ENCODE assay signal across 8 cellular contexts in the genomic region with DNA sequence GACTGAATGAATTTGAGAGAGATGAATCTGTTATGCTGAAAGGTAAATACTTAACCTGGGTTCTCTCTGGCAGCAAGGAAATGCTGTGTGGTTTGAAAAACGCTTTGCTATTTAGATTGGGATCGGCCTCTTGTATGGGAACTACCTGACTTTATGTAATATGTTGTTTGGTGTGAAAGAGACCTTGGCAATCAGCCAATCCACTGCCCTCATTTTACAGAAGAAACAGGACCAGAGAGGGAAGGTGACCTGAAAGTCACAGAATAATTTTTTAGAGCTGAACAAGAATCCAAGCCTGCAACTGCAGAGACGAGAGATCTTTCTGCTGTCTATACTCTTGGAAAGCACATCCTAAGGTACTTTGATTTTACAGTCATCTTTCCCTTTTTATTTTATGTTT. TPM values are rescaled to one million over a fixed set of nuclear protein-coding genes. Genes with fewer than 3 reads are reported as not detected.
A peak's percentile ranks its signal among the peaks of the same experiment; 100 is the strongest.
DNase-seq lines count a peak whose midpoint lies in the region; ATAC-seq and TF ChIP-seq lines count a peak whose summit lies in the region.

No MANE protein-coding gene starts in this region.

- no peaks in the 10 kb centered on the region for H3K9me3 Mint-ChIP-seq in activated CD4-positive, alpha-beta T cell treated with anti-CD3 and anti-CD28 coated beads for 36 hours (ENCODE audit: low read depth)
- no peaks in the 10 kb centered on the region for H3K9me3 Mint-ChIP-seq in activated CD8-positive, alpha-beta T cell treated with anti-CD3 and anti-CD28 coated beads for 36 hours

- H3K4me1 ChIP-seq in iPS-18a (ENCODE audit: control insufficient read depth, low read depth, low read length) (peaks cover 11% of the 10 kb centered on the region), stomach smooth muscle (ENCODE audit: control insufficient read depth, insufficient read depth, low read length) (peaks cover 32% of the 10 kb centered on the region)

- no peak for DNase-seq in activated CD4-positive, alpha-beta T cell treated with anti-CD3 and anti-CD28 coated beads for 36 hours
- no peak for DNase-seq in activated CD4-positive, alpha-beta T cell treated with anti-CD3 and anti-CD28 coated beads, Interleukin-2, amount 50 U/mL, for 48 hours
- no peak for DNase-seq in activated CD8-positive, alpha-beta T cell treated with anti-CD3 and anti-CD28 coated beads for 36 hours
- no peak for DNase-seq in posterior vena cava (ENCODE audit: low spot score)

- H3K27me3 Mint-ChIP-seq in activated CD4-positive, alpha-beta T cell treated with anti-CD3 and anti-CD28 coated beads for 36 hours, result no peaks in the 10 kb centered on the region
- H3K27me3 Mint-ChIP-seq in activated CD8-positive, alpha-beta T cell treated with anti-CD3 and anti-CD28 coated beads for 36 hours, result no peaks in the 10 kb centered on the region

- H3K9me3 ChIP-seq in iPS-18a (ENCODE audit: control insufficient read depth, low read depth, low read length) (no peaks in the 10 kb centered on the region), stomach smooth muscle (ENCODE audit: control insufficient read depth in 2 of 2, low read length in 2 of 2) (no peaks in the 10 kb centered on the region)

- POLR2A ChIA-PET in activated CD4-positive, alpha-beta T cell treated with anti-CD3 and anti-CD28 coated beads for 36 hours (lab: Charles Lee), result interaction anchor here (0.6 to 2.0 kb wide), 5 partner anchors 10 to 671 kb away, joined by 3 to 13 read pairs (median 4); no protein-coding TSS in a partner anchor
- POLR2A ChIA-PET in activated CD8-positive, alpha-beta T cell treated with anti-CD3 and anti-CD28 coated beads for 36 hours (lab: Charles Lee), result interaction anchor here (0.7 to 5.6 kb wide), 11 partner anchors 12 to 550 kb away, joined by 3 to 58 read pairs (median 5); partner anchors contain the start of genes ARPC1B, ATP5MF, CPSF4 and PTCD1

- peaks cover 55% of the 10 kb centered on the region for H3K36me3 Mint-ChIP-seq in activated CD4-positive, alpha-beta T cell treated with anti-CD3 and anti-CD28 coated beads for 36 hours (ENCODE audit: low read depth)
- H3K36me3 Mint-ChIP-seq in activated CD8-positive, alpha-beta T cell treated with anti-CD3 and anti-CD28 coated beads for 36 hours (ENCODE audit: low read depth), result peaks cover 40% of the 10 kb centered on the region

- no peak for ATAC-seq in activated CD4-positive, alpha-beta T cell treated with anti-CD3 and anti-CD28 coated beads for 36 hours
- ATAC-seq in activated CD8-positive, alpha-beta T cell treated with anti-CD3 and anti-CD28 coated beads for 36 hours, result no peak
- no peak for ATAC-seq in GM21723 (IDR thresholded peaks at IDR 0.05; ENCODE audit: unreplicated experiment)
- ATAC-seq in HG03378 (IDR thresholded peaks at IDR 0.05; ENCODE audit: unreplicated experiment), result no peak

- H3K36me3 ChIP-seq in iPS-18a (ENCODE audit: control insufficient read depth, low read depth, low read length), result peaks cover 34% of the 10 kb centered on the region
- peaks cover 24% of the 10 kb centered on the region in 2 donors for H3K36me3 ChIP-seq in stomach smooth muscle (ENCODE audit: control insufficient read depth in 2 of 2, insufficient read depth in 2 of 2, low read length in 2 of 2)

- H3K4me1 Mint-ChIP-seq in activated CD4-positive, alpha-beta T cell treated with anti-CD3 and anti-CD28 coated beads for 36 hours, result peaks cover 33% of the 10 kb centered on the region
- peaks cover 36% of the 10 kb centered on the region for H3K4me1 Mint-ChIP-seq in activated CD8-positive, alpha-beta T cell treated with anti-CD3 and anti-CD28 coated beads for 36 hours (ENCODE audit: low read depth)

- peak overlapping the region; percentile 88 for H3K4me3 ChIP-seq in iPS-18a (ENCODE audit: low read length)
- peak overlapping the region; percentile 89 to 99 for H3K4me3 ChIP-seq in stomach smooth muscle (ENCODE audit: low read length in 2 of 2)

- CTCF ChIA-PET in activated CD4-positive, alpha-beta T cell treated with anti-CD3 and anti-CD28 coated beads for 36 hours (lab: Charles Lee), result interaction anchor here (0.7 to 1.6 kb wide), 3 partner anchors 8 to 31 kb away, joined by 3 to 6 read pairs (median 3); no protein-coding TSS in a partner anchor
- CTCF ChIA-PET in activated CD8-positive, alpha-beta T cell treated with anti-CD3 and anti-CD28 coated beads for 36 hours (lab: Charles Lee), result no interaction called here

- peak overlapping the region; percentile 90 for H3K4me3 Mint-ChIP-seq in activated CD4-positive, alpha-beta T cell treated with anti-CD3 and anti-CD28 coated beads for 36 hours
- peak overlapping the region; percentile 90 for H3K4me3 Mint-ChIP-seq in activated CD8-positive, alpha-beta T cell treated with anti-CD3 and anti-CD28 coated beads for 36 hours

- H3K27ac Mint-ChIP-seq in activated CD4-positive, alpha-beta T cell treated with anti-CD3 and anti-CD28 coated beads for 36 hours, result peak overlapping the region; percentile 96
- peak overlapping the region; percentile 97 for H3K27ac Mint-ChIP-seq in activated CD8-positive, alpha-beta T cell treated with anti-CD3 and anti-CD28 coated beads for 36 hours

- H3K9ac ChIP-seq in iPS-18a (ENCODE audit: low read length) (peak overlapping the region; percentile 94), stomach smooth muscle (ENCODE audit: low read length in 2 of 2) (peak overlapping the region; percentile 97 to 99)

- H3K27ac ChIP-seq in iPS-18a (ENCODE audit: low read length) (no peak overlapping the region), stomach smooth muscle (ENCODE audit: low read length) (peak overlapping the region; percentile 98)

- TF ChIP-seq CTCF in activated CD8-positive, alpha-beta T cell treated with anti-CD3 and anti-CD28 coated beads for 36 hours (IDR thresholded peaks at IDR 0.05), result no peak

- intact Hi-C loops in activated CD4-positive, alpha-beta T cell treated with anti-CD3 and anti-CD28 coated beads for 36 hours (cut with DNase I, micrococcal nuclease), result loop anchor here (2.0 to 5.0 kb wide), 9 partner anchors 29 to 692 kb away; partner anchors contain the start of genes AP4M1 (in 1 of the 2), ARPC1B (in 1 of the 2), ATP5MF (in 1 of the 2) and COPS6 (in 1 of the 2)
- intact Hi-C loops in activated CD8-positive, alpha-beta T cell treated with anti-CD3 and anti-CD28 coated beads for 36 hours (cut with micrococcal nuclease), result no loop called here
- intact Hi-C loops in posterior vena cava (cut with DNase I), result loop anchor here in 1 of 2 donors (5.0 kb wide), 1 partner anchor 42 kb away; no protein-coding TSS in a partner anchor

- H3K27me3 ChIP-seq in iPS-18a (ENCODE audit: control insufficient read depth, insufficient read depth, low read length) (no peaks in the 10 kb centered on the region), stomach smooth muscle (ENCODE audit: control insufficient read depth in 1 of 2, insufficient read depth in 2 of 2, low read length in 2 of 2) (no peaks in the 10 kb centered on the region)

RNA-seq across cellular contexts. Expression of gene BUD31, which starts 1.0 kb away (rescaled TPM):
- 100 to 1,000 TPM; 140 to 190 TPM for total RNA-seq in activated CD4-positive, alpha-beta T cell treated with anti-CD3 and anti-CD28 coated beads for 36 hours
- 100 to 1,000 TPM; 118 to 124 TPM for total RNA-seq in activated CD8-positive, alpha-beta T cell treated with anti-CD3 and anti-CD28 coated beads for 36 hours
- total RNA-seq in posterior vena cava, result 10 to 100 TPM; 48.2 to 57.1 TPM

RNA-seq across cellular contexts. Expression of gene PDAP1, which starts 1.4 kb away (rescaled TPM):
- 100 to 1,000 TPM; 171 TPM for total RNA-seq in activated CD4-positive, alpha-beta T cell treated with anti-CD3 and anti-CD28 coated beads for 36 hours
- 100 to 1,000 TPM; 160 TPM for total RNA-seq in activated CD8-positive, alpha-beta T cell treated with anti-CD3 and anti-CD28 coated beads for 36 hours
- total RNA-seq in posterior vena cava, result 10 to 100 TPM; 84.1 to 95.6 TPM

RNA-seq across cellular contexts. Expression of gene PTCD1, which starts 28.8 kb away (rescaled TPM):
- 1 to 10 TPM; 4.7 to 7.7 TPM for total RNA-seq in activated CD4-positive, alpha-beta T cell treated with anti-CD3 and anti-CD28 coated beads for 36 hours
- 1 to 10 TPM; 7.2 to 8.2 TPM for total RNA-seq in activated CD8-positive, alpha-beta T cell treated with anti-CD3 and anti-CD28 coated beads for 36 hours
- total RNA-seq in posterior vena cava, result 1 to 10 TPM; 3.1 to 5.6 TPM

RNA-seq across cellular contexts. Expression of gene CPSF4, which starts 28.9 kb away (rescaled TPM):
- total RNA-seq in activated CD4-positive, alpha-beta T cell treated with anti-CD3 and anti-CD28 coated beads for 36 hours, result 10 to 100 TPM; 56.1 to 57.9 TPM
- total RNA-seq in activated CD8-positive, alpha-beta T cell treated with anti-CD3 and anti-CD28 coated beads for 36 hours, result 10 to 100 TPM; 62.3 to 64.6 TPM
- total RNA-seq in posterior vena cava, result 10 to 100 TPM; 22.9 to 25.7 TPM

RNA-seq across cellular contexts. Expression of gene ARPC1B, which starts 35.3 kb away (rescaled TPM):
- 100 to 1,000 TPM; 318 to 326 TPM for total RNA-seq in activated CD4-positive, alpha-beta T cell treated with anti-CD3 and anti-CD28 coated beads for 36 hours
- 100 to 1,000 TPM; 304 to 307 TPM for total RNA-seq in activated CD8-positive, alpha-beta T cell treated with anti-CD3 and anti-CD28 coated beads for 36 hours
- total RNA-seq in posterior vena cava, result 100 to 1,000 TPM; 102 to 144 TPM
